Comparison of ENCODE assay signal across 9 cellular contexts in the genomic region with DNA sequence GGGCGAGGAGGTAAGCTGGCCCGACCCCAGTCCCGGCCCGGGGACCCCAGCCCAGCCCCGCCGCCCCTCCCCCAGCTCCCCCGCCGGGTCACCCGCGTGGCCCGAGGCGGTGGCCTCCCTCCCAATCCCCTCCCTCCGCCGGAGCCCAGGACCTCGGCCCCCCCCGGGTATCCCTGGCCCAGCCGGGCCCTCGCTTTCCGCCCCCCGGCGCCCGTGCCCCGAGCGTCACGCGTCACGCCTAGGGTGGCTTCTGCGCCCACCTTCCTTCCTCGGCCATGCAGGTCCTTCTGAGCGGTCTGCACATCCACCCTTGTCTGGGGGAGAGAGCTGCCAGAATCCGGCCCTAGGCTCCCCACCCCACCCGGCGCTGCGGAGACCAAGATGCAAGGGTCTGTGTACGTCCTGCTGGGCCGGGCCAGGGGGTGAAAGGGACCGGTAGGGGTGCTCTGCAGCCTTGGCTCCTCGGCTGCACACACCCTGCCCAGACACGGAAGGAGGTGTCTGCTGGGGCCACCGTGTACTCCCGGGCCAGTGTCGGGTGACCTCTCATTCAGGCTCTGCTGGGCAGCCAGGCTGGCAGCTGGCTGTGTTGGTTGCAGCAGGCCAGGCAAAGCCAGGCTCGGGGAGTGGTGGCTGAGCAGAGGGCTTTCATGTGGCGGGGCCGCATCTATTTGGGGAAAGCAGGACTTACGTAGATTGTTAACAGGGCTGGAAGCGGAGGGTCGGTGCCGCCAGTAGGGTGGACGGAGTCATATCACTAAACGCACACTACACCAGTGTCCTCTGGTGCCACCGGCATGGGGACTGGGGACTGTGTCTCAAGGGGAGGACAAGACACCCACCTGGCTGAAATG. TPM values are rescaled to one million over a fixed set of nuclear protein-coding genes. Genes with fewer than 3 reads are reported as not detected.
A peak's percentile ranks its signal among the peaks of the same experiment; 100 is the strongest.
DNase-seq lines count a peak whose midpoint lies in the region; ATAC-seq lines count a peak whose summit lies in the region.
"Had no signal": no experiment of that assay in that cellular context is flagged by ENCODE, and none has a peak within 500 bp of the region (broad histone marks: within the 10 kb centered on the region; RNA-seq: fewer than 3 reads in every experiment).

No MANE protein-coding gene starts in this region.

- DNase-seq in activated CD4-positive, alpha-beta T cell treated with anti-CD3 and anti-CD28 coated beads, Interleukin-2, amount 10 ng/mL, durations not matched to agents 7 days and 5 days, result no peak
- no peak for DNase-seq in activated CD4-positive, alpha-beta T cell treated with anti-CD3 and anti-CD28 coated beads for 4 hours
- DNase-seq in left kidney (ENCODE audit: low read depth, low spot score) (peak; percentile 21), mucosa of gallbladder (ENCODE audit: low spot score) (no peak), DMS114 treated with DMSO at 0.1 percent for 48 hours (lab: John Stamatoyannopoulos, UW; ENCODE audit: unreplicated experiment) (no peak)
- DNase-seq: pancreas had no signal

- POLR2A ChIA-PET in activated CD4-positive, alpha-beta T cell treated with anti-CD3 and anti-CD28 coated beads, Interleukin-2, amount 10 ng/mL, durations not matched to agents 7 days and 5 days (lab: Charles Lee), result no interaction called here

- H3K36me3 Mint-ChIP-seq in activated CD4-positive, alpha-beta T cell treated with anti-CD3 and anti-CD28 coated beads, Interleukin-2, amount 10 ng/mL, durations not matched to agents 7 days and 5 days (ENCODE audit: low read depth), result no peaks in the 10 kb centered on the region
- H3K36me3 Mint-ChIP-seq in activated T-helper 17 cell treated with anti-CD3 and anti-CD28 coated beads, Interleukin-2, amount 50 U/mL, for 72 hours (ENCODE audit: low read depth), result no peaks in the 10 kb centered on the region

- peak overlapping the region; percentile 60 for H3K4me3 Mint-ChIP-seq in activated CD4-positive, alpha-beta T cell treated with anti-CD3 and anti-CD28 coated beads, Interleukin-2, amount 10 ng/mL, durations not matched to agents 7 days and 5 days
- peak overlapping the region; percentile 50 for H3K4me3 Mint-ChIP-seq in activated T-helper 17 cell treated with anti-CD3 and anti-CD28 coated beads, Interleukin-2, amount 50 U/mL, for 72 hours

- ATAC-seq in activated T-helper 17 cell treated with anti-CD3 and anti-CD28 coated beads, Interleukin-2, amount 50 U/mL, for 72 hours (replicated peaks), result no peak
- ATAC-seq in HG02642 (IDR thresholded peaks at IDR 0.05; ENCODE audit: poor library complexity, unreplicated experiment), result no peak

- CTCF ChIA-PET in activated CD4-positive, alpha-beta T cell treated with anti-CD3 and anti-CD28 coated beads, Interleukin-2, amount 10 ng/mL, durations not matched to agents 7 days and 5 days (lab: Charles Lee), result interaction anchor here (0.8 to 1.5 kb wide), 3 partner anchors 10 to 14 kb away, joined by 3 read pairs; no protein-coding TSS in a partner anchor

- peaks cover 52% of the 10 kb centered on the region for H3K27me3 Mint-ChIP-seq in activated CD4-positive, alpha-beta T cell treated with anti-CD3 and anti-CD28 coated beads, Interleukin-2, amount 10 ng/mL, durations not matched to agents 7 days and 5 days
- H3K27me3 Mint-ChIP-seq in activated T-helper 17 cell treated with anti-CD3 and anti-CD28 coated beads, Interleukin-2, amount 50 U/mL, for 72 hours, result peaks cover 31% of the 10 kb centered on the region

- peaks cover 8% of the 10 kb centered on the region for H3K4me1 Mint-ChIP-seq in activated CD4-positive, alpha-beta T cell treated with anti-CD3 and anti-CD28 coated beads, Interleukin-2, amount 10 ng/mL, durations not matched to agents 7 days and 5 days
- H3K4me1 Mint-ChIP-seq in activated T-helper 17 cell treated with anti-CD3 and anti-CD28 coated beads, Interleukin-2, amount 50 U/mL, for 72 hours, result peaks cover 5% of the 10 kb centered on the region

- peak overlapping the region; percentile 36 for H3K27ac Mint-ChIP-seq in activated CD4-positive, alpha-beta T cell treated with anti-CD3 and anti-CD28 coated beads, Interleukin-2, amount 10 ng/mL, durations not matched to agents 7 days and 5 days
- H3K27ac Mint-ChIP-seq in activated T-helper 17 cell treated with anti-CD3 and anti-CD28 coated beads, Interleukin-2, amount 50 U/mL, for 72 hours, result no peak overlapping the region

- H3K9me3 Mint-ChIP-seq in activated CD4-positive, alpha-beta T cell treated with anti-CD3 and anti-CD28 coated beads, Interleukin-2, amount 10 ng/mL, durations not matched to agents 7 days and 5 days, result no peaks in the 10 kb centered on the region
- H3K9me3 Mint-ChIP-seq in activated T-helper 17 cell treated with anti-CD3 and anti-CD28 coated beads, Interleukin-2, amount 50 U/mL, for 72 hours, result no peaks in the 10 kb centered on the region

- peak overlapping the region; percentile 67 for H3K27ac ChIP-seq in temporal lobe (ENCODE audit: low read depth, low read length)
- H3K27ac ChIP-seq: pancreas had no signal

RNA-seq across cellular contexts. Expression of a gene that starts 0.8 kb away (rescaled TPM):
- 10 to 100 TPM; 34.4 to 35.5 TPM for total RNA-seq in activated CD4-positive, alpha-beta T cell treated with anti-CD3 and anti-CD28 coated beads, Interleukin-2, amount 10 ng/mL, durations not matched to agents 7 days and 5 days
- 10 to 100 TPM; 19.7 to 21.7 TPM for total RNA-seq in activated T-helper 17 cell treated with anti-CD3 and anti-CD28 coated beads, Interleukin-2, amount 50 U/mL, for 72 hours
- total RNA-seq in temporal lobe (56.5 TPM), mucosa of gallbladder (37.6 TPM)
